8 cellular contexts compared by ENCODE assay signal in genomic region chr5:170420809-170421412, GRCh38. TPM values are rescaled to one million over a fixed set of nuclear protein-coding genes. Genes with fewer than 3 reads are reported as not detected.
DNase-seq lines count a peak whose midpoint lies in the region; ATAC-seq and TF ChIP-seq lines count a peak whose summit lies in the region.

No MANE protein-coding gene starts in this region.

- no peaks in the 10 kb centered on the region for H3K9me3 ChIP-seq in BE2C

- peak; percentile 87 for TF ChIP-seq CTCF in BE2C (IDR thresholded peaks at IDR 0.05; ENCODE audit: low read depth, low read length)
- peak; percentile 80 for TF ChIP-seq CTCF in astrocyte of the spinal cord (IDR thresholded peaks at IDR 0.05; ENCODE audit: low read depth, low read length)

- no peaks in the 10 kb centered on the region for H3K4me1 ChIP-seq in BE2C

- no peaks in the 10 kb centered on the region for H3K36me3 ChIP-seq in BE2C

- ATAC-seq in GM21360 (IDR thresholded peaks at IDR 0.05; ENCODE audit: unreplicated experiment) (peak; percentile 60), GM21528 (IDR thresholded peaks at IDR 0.05; ENCODE audit: low FRiP score, unreplicated experiment) (no peak)

- in situ Hi-C loops in astrocyte of the spinal cord (cut with HindIII; ENCODE audit: low sequenced_read_pairs) = no loop called here

- H3K27me3 ChIP-seq in BE2C = no peaks in the 10 kb centered on the region; the same call in 1 of the 2 replicates

- peak; percentile 72 for DNase-seq in BE2C
- DNase-seq in NCI-H146 treated with DMSO at 0.1 percent for 48 hours (lab: John Stamatoyannopoulos, UW; ENCODE audit: unreplicated experiment) = peak; percentile 6
- DNase-seq in T-helper 9 cell = peak; percentile 35
- peak; percentile 58 for DNase-seq in astrocyte of the spinal cord (ENCODE audit: low read depth, low spot score)
- DNase-seq in hypothalamus (lab: John Stamatoyannopoulos, UW) = peak in 34 of 51 donors; percentile 6 to 66 (median 34)
- peak; percentile 41 for DNase-seq in smooth muscle cell of the brain vasculature (ENCODE audit: low read depth, low spot score)

- H3K4me3 ChIP-seq in BE2C (ENCODE audit: low read depth, low read length) (no peak overlapping the region), astrocyte of the spinal cord (ENCODE audit: low read depth, low read length) (no peak overlapping the region)

RNA-seq across cellular contexts. Expression of gene KCNMB1, which starts 31.7 kb away (rescaled TPM):
- not detected for polyA plus RNA-seq in BE2C (2012; ENCODE audit: insufficient read depth, insufficient read length, low read depth)

Comparison
In these comparisons a context has a peak if more than half of its experiments do, and no peak if none do; other contexts are left out.
1. DNase-seq: peak in every context shown above with its lines; median percentile 72 in BE2C; 58 in astrocyte of the spinal cord; 41 in smooth muscle cell of the brain vasculature; 35 in T-helper 9 cell; 34 in hypothalamus; 6 in NCI-H146 treated with DMSO at 0.1 percent for 48 hours.